Comparison of ENCODE assay signal across 10 cellular contexts in the genomic region with DNA sequence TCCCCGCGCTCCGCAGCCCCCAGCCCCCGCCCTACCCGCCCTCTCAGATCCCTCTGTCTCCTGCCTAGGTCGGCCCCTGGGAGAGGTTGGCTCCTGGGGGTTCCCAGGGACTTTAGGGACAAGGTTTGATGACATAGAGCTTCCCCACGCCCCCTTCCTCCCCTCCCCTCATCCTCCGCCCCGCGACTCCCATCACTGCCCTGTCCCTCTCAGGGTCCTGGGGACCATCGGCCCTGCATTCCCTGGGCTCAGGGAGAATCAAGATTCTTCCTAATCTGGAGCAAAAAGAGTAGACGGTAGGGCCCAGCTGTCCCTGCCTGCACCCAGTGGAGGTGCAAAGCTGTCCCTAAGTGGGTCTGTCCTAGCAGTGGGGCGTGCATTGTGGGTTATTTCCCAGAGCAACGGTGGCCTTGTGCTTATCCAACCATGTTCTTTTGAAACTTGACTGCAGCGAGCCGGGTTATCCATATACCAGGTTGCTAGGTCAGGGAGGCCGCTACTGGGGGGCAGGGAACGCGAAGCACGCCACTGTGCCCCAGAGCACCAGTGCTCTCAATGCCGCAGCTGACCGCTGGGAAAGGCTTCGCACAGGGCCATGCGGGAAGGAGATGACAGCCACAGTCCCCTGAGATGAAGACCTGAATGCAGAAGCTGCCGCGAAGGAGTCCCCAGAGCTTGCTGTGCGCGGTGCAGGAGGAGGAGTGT.
DNase-seq lines count a peak whose midpoint lies in the region; ATAC-seq and TF ChIP-seq lines count a peak whose summit lies in the region.
"Had no signal": no experiment of that assay in that cellular context is flagged by ENCODE, and none has a peak within 500 bp of the region (broad histone marks: within the 10 kb centered on the region; RNA-seq: fewer than 3 reads in every experiment).

No MANE protein-coding gene starts in this region.

- H3K9me3 ChIP-seq in body of pancreas, result no peaks in the 10 kb centered on the region
- no peaks in the 10 kb centered on the region for H3K9me3 ChIP-seq in smooth muscle cell (replicated peaks; ENCODE audit: low read depth)

- CTCF ChIA-PET in activated naive CD4-positive, alpha-beta T cell treated with anti-CD3 and anti-CD28 coated beads, Interleukin-2, amount 10 ng/mL, durations not matched to agents 7 days and 5 days (lab: Charles Lee), result no interaction called here

- H3K27me3 Mint-ChIP-seq in activated naive CD4-positive, alpha-beta T cell treated with anti-CD3 and anti-CD28 coated beads, Interleukin-2, amount 10 ng/mL, durations not matched to agents 7 days and 5 days, result peaks cover 35% of the 10 kb centered on the region
- peaks cover 26% of the 10 kb centered on the region for H3K27me3 Mint-ChIP-seq in activated T-cell treated with anti-CD3 and anti-CD28 coated beads, Interleukin-2, amount 50 U/mL, for 72 hours (ENCODE audit: low read depth)

- no peaks in the 10 kb centered on the region for H4K20me1 ChIP-seq in smooth muscle cell (ENCODE audit: low read depth)

- TF ChIP-seq CTCF in body of pancreas (IDR thresholded peaks at IDR 0.05) (peak in 2 of 7 experiments; percentile 15 to 25), smooth muscle cell (IDR thresholded peaks at IDR 0.05; ENCODE audit: borderline replicate concordance, insufficient read depth, poor library complexity, severe bottlenecking) (no peak)

- H3K4me3 ChIP-seq in body of pancreas, result peak overlapping the region in 1 of 2 donors; percentile 33
- H3K4me3 ChIP-seq in smooth muscle cell, result peak overlapping the region; percentile 37

- WGBS in body of pancreas, 2 donors, result 23 to 27% methylated on average over 24 to 26 of the region's 28 CpGs
- WGBS in smooth muscle cell (ENCODE audit: low lambda C conversion rate), result 73% methylated on average over 21 of the region's 28 CpGs

- H3K4me1 ChIP-seq in body of pancreas, result peaks cover 72% of the 10 kb centered on the region
- no peaks in the 10 kb centered on the region for H3K4me1 ChIP-seq in smooth muscle cell (ENCODE audit: low read depth)

- H3K4me2 ChIP-seq in smooth muscle cell, result peak overlapping the region; percentile 81

- H3K4me3 Mint-ChIP-seq in activated naive CD4-positive, alpha-beta T cell treated with anti-CD3 and anti-CD28 coated beads, Interleukin-2, amount 10 ng/mL, durations not matched to agents 7 days and 5 days, result no peak overlapping the region
- no peak overlapping the region for H3K4me3 Mint-ChIP-seq in activated T-cell treated with anti-CD3 and anti-CD28 coated beads, Interleukin-2, amount 50 U/mL, for 72 hours
- H3K4me3 Mint-ChIP-seq: CD4-positive, alpha-beta T cell had no signal

- H3K36me3 ChIP-seq in body of pancreas (replicated peaks in 1 of 2; ENCODE audit: insufficient read depth in 1 of 2, low read depth in 2 of 2), result no peaks in the 10 kb centered on the region
- no peaks in the 10 kb centered on the region for H3K36me3 ChIP-seq in smooth muscle cell (ENCODE audit: low read depth)

- H2AFZ ChIP-seq in smooth muscle cell (ENCODE audit: low read depth), result no peak overlapping the region

- H3F3A ChIP-seq in smooth muscle cell (ENCODE audit: low read depth), result no peaks in the 10 kb centered on the region

- H3K9ac ChIP-seq in smooth muscle cell (ENCODE audit: low read depth), result no peak overlapping the region

- H3K27me3 ChIP-seq in body of pancreas (no peaks in the 10 kb centered on the region), smooth muscle cell (ENCODE audit: low read depth) (peaks cover 90% of the 10 kb centered on the region)

- H3K4me1 Mint-ChIP-seq in activated naive CD4-positive, alpha-beta T cell treated with anti-CD3 and anti-CD28 coated beads, Interleukin-2, amount 10 ng/mL, durations not matched to agents 7 days and 5 days, result peaks cover 3% of the 10 kb centered on the region
- H3K4me1 Mint-ChIP-seq in activated T-cell treated with anti-CD3 and anti-CD28 coated beads, Interleukin-2, amount 50 U/mL, for 72 hours (ENCODE audit: low read depth), result no peaks in the 10 kb centered on the region

- H3K79me2 ChIP-seq in smooth muscle cell (ENCODE audit: low read depth), result no peaks in the 10 kb centered on the region

- H3K9me3 Mint-ChIP-seq in activated naive CD4-positive, alpha-beta T cell treated with anti-CD3 and anti-CD28 coated beads, Interleukin-2, amount 10 ng/mL, durations not matched to agents 7 days and 5 days, result no peaks in the 10 kb centered on the region
- no peaks in the 10 kb centered on the region for H3K9me3 Mint-ChIP-seq in activated T-cell treated with anti-CD3 and anti-CD28 coated beads, Interleukin-2, amount 50 U/mL, for 72 hours
- H3K9me3 Mint-ChIP-seq: CD4-positive, alpha-beta T cell had no signal

- intact Hi-C loops in body of pancreas (cut with DNase I), result no loop called here

- ATAC-seq in body of pancreas, result peak; percentile 7
- ATAC-seq in activated T-cell treated with anti-CD3 and anti-CD28 coated beads, Interleukin-2, amount 50 U/mL, for 72 hours (replicated peaks in 1 of 2), result no peak

- peak overlapping the region in 3 of 4 donors; percentile 68 to 78 (median 70) for H3K27ac ChIP-seq in body of pancreas
- no peak overlapping the region for H3K27ac ChIP-seq in smooth muscle cell (ENCODE audit: low read depth)

- peak; percentile 55 for DNase-seq in HK-2 (ENCODE audit: unreplicated experiment)
- peak in 3 of 4 donors; percentile 54 to 71 (median 71) for DNase-seq in body of pancreas
- peak; percentile 39 for DNase-seq in iPS-NIHi7 (ENCODE audit: extremely low spot score)
- no peak for DNase-seq in smooth muscle cell (lab: John Stamatoyannopoulos, UW; ENCODE audit: unreplicated experiment)
- DNase-seq in activated naive CD4-positive, alpha-beta T cell treated with anti-CD3 and anti-CD28 coated beads, Interleukin-2, amount 10 ng/mL, durations not matched to agents 7 days and 5 days, result no peak
- DNase-seq in activated T-cell treated with anti-CD3 and anti-CD28 coated beads, Interleukin-2, amount 50 U/mL, for 72 hours, result no peak
- no peak for DNase-seq in ureter (ENCODE audit: low spot score)
- DNase-seq: CD4-positive, alpha-beta T cell; KBM-7; NCI-H1105 treated with DMSO at 0.1 percent for 48 hours had no signal

- no peak overlapping the region for H3K27ac Mint-ChIP-seq in activated naive CD4-positive, alpha-beta T cell treated with anti-CD3 and anti-CD28 coated beads, Interleukin-2, amount 10 ng/mL, durations not matched to agents 7 days and 5 days
- no peak overlapping the region for H3K27ac Mint-ChIP-seq in activated T-cell treated with anti-CD3 and anti-CD28 coated beads, Interleukin-2, amount 50 U/mL, for 72 hours
- H3K27ac Mint-ChIP-seq: CD4-positive, alpha-beta T cell had no signal

- H3K36me3 Mint-ChIP-seq in activated naive CD4-positive, alpha-beta T cell treated with anti-CD3 and anti-CD28 coated beads, Interleukin-2, amount 10 ng/mL, durations not matched to agents 7 days and 5 days, result no peaks in the 10 kb centered on the region
- no peaks in the 10 kb centered on the region for H3K36me3 Mint-ChIP-seq in activated T-cell treated with anti-CD3 and anti-CD28 coated beads, Interleukin-2, amount 50 U/mL, for 72 hours (ENCODE audit: insufficient read depth in 2 of 2)

- peak in 2 of 3 donors; percentile 50 to 61 for TF ChIP-seq POLR2A in body of pancreas (IDR thresholded peaks at IDR 0.05)

Comparison
In these comparisons a context has a peak if more than half of its experiments do, and no peak if none do; other contexts are left out.
1. DNase-seq: peak in HK-2 (single experiment), body of pancreas (3 of 4) and iPS-NIHi7 (single experiment); none in smooth muscle cell (single experiment), activated naive CD4-positive, alpha-beta T cell treated with anti-CD3 and anti-CD28 coated beads, Interleukin-2, amount 10 ng/mL, durations not matched to agents 7 days and 5 days (single experiment), activated T-cell treated with anti-CD3 and anti-CD28 coated beads, Interleukin-2, amount 50 U/mL, for 72 hours (0 of 2) and ureter (single experiment).